In the genomic region with DNA sequence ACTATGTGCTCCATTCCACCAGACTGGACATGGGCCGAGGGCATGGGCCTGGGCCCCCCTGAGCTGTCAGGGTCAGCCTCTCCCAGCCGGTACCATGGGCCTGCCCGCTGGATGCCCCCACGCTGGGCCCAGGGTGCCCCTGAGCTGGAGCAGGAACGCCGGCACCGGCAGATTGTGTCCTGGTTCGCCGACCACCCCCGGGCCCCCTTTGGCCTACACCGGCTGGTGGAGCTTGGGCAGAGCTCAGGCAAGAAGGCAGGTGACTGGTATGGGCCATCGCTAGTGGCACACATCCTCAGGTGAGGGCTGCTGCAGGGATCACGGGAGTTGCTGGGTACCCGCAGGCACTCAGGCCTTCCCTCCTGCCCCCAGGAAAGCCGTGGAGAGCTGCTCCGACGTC, we compare ENCODE assay signal across 20 cellular contexts. TPM values are rescaled to one million over a fixed set of nuclear protein-coding genes. Genes with fewer than 3 reads are reported as not detected.
"Had no signal": no experiment of that assay in that cellular context is flagged by ENCODE, and none has a peak within 500 bp of the region (broad histone marks: within the 10 kb centered on the region; RNA-seq: fewer than 3 reads in every experiment).

No MANE protein-coding gene starts in this region.

- H3K27ac ChIP-seq: breast epithelium, esophagus squamous epithelium, lower lobe of right lung, neural progenitor cell, parathyroid adenoma, testis, upper lobe of right lung had no signal

- H3K27ac Mint-ChIP-seq: activated CD8-positive, alpha-beta T cell treated with anti-CD3 and anti-CD28 coated beads for 36 hours; mesothelial cell of epicardium; neural progenitor cell; stimulated activated naive CD8-positive, alpha-beta T cell treated with anti-CD3 and anti-CD28 coated beads, Interleukin-15, amount 100 ng/mL, for 72 hours had no signal

- H3K27me3 Mint-ChIP-seq: activated CD8-positive, alpha-beta T cell treated with anti-CD3 and anti-CD28 coated beads for 36 hours; stimulated activated naive CD8-positive, alpha-beta T cell treated with anti-CD3 and anti-CD28 coated beads, Interleukin-15, amount 100 ng/mL, for 72 hours had no signal

- DNase-seq: activated CD4-positive, alpha-beta T cell treated with anti-CD3 and anti-CD28 coated beads for 4 hours; activated CD8-positive, alpha-beta memory T cell treated with anti-CD3 and anti-CD28 coated beads, Interleukin-2, amount 50 U/mL, for 4 hours; activated CD8-positive, alpha-beta T cell treated with anti-CD3 and anti-CD28 coated beads for 36 hours; activated naive CD4-positive, alpha-beta T cell; aorta; esophagus squamous epithelium; foreskin fibroblast; glutamatergic neuron; lower lobe of right lung; stimulated activated CD4-positive, alpha-beta T cell treated with anti-CD3 and anti-CD28 coated beads, Interleukin-4, amount 100 ng/mL, for 24 hours; stimulated activated naive CD8-positive, alpha-beta T cell treated with anti-CD3 and anti-CD28 coated beads, Interleukin-15, amount 100 ng/mL, for 72 hours; testis; upper lobe of right lung had no signal

- H3K4me3 Mint-ChIP-seq: activated CD8-positive, alpha-beta T cell treated with anti-CD3 and anti-CD28 coated beads for 36 hours; mesothelial cell of epicardium; neural progenitor cell; stimulated activated naive CD8-positive, alpha-beta T cell treated with anti-CD3 and anti-CD28 coated beads, Interleukin-15, amount 100 ng/mL, for 72 hours had no signal

- H3K9me3 Mint-ChIP-seq: activated CD8-positive, alpha-beta T cell treated with anti-CD3 and anti-CD28 coated beads for 36 hours; mesothelial cell of epicardium; neural progenitor cell; stimulated activated naive CD8-positive, alpha-beta T cell treated with anti-CD3 and anti-CD28 coated beads, Interleukin-15, amount 100 ng/mL, for 72 hours had no signal

- ATAC-seq: activated CD8-positive, alpha-beta T cell treated with anti-CD3 and anti-CD28 coated beads for 36 hours; lower lobe of right lung; stimulated activated naive CD8-positive, alpha-beta T cell treated with anti-CD3 and anti-CD28 coated beads, Interleukin-15, amount 100 ng/mL, for 72 hours; upper lobe of right lung had no signal

RNA-seq across cellular contexts. Expression of a gene that starts 29.6 kb away (rescaled TPM):
- total RNA-seq: renal cortical epithelial cell; T-helper 1 cell treated with Interleukin-12 subunit alpha and Interleukin-12 subunit beta and Interleukin-4 antibody, amounts not matched to agents 30 ng/mL and 1 ng/mL, for 36 hours had no signal

RNA-seq across cellular contexts. Expression of a gene that starts 40.3 kb away (rescaled TPM):
- total RNA-seq: activated CD8-positive, alpha-beta T cell treated with anti-CD3 and anti-CD28 coated beads for 36 hours; aorta; myocyte; T-helper 1 cell treated with Interleukin-12 subunit alpha and Interleukin-12 subunit beta and Interleukin-4 antibody, amounts not matched to agents 30 ng/mL and 1 ng/mL, for 36 hours had no signal
